In the genomic region with DNA sequence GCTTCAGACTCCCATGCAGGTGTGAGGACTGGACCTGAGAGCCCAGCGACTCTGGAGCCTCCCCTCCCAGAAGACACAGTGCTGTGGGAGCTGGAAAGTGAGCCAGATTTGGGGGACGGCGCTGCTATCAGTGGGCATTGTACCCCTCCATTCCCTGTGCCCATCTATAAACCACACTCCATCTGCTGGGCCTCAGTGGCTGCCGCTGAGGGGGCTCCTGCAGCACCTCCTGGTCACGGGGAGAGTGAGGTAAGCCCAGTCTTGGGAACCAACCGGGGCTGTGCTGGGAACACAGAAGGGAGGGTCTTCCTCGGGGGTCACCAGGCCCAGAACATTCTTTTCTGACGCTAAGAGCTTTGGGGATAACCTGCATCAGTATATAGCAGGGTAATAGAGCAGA, we compare ENCODE assay signal across 1 cellular context.
TF ChIP-seq lines count a peak whose summit lies in the region.

No MANE protein-coding gene starts in this region.

TF ChIP-seq in H1, 55 proteins besides CTCF, POLR2A, EP300 and RAD21:
- TF ChIP-seq SIRT6 (IDR thresholded peaks at IDR 0.05; ENCODE audit: low read length): no peak
- no peak for TF ChIP-seq JUND (IDR thresholded peaks at IDR 0.05; ENCODE audit: low read length)
- no peak for TF ChIP-seq GTF2F1 (IDR thresholded peaks at IDR 0.05; ENCODE audit: borderline replicate concordance, low read depth, low read length)
- no peak for TF ChIP-seq RFX5 (IDR thresholded peaks at IDR 0.05; ENCODE audit: borderline replicate concordance, low read depth, low read length)
- TF ChIP-seq RNF2 (IDR thresholded peaks at IDR 0.05; ENCODE audit: borderline replicate concordance, low read depth, low read length, missing control alignments, poor library complexity, severe bottlenecking): no peak
- no peak for TF ChIP-seq CEBPB (IDR thresholded peaks at IDR 0.05; ENCODE audit: low read depth, low read length)
